8 cellular contexts compared by ENCODE assay signal in genomic region chr6:52087498-52087999, GRCh38. TPM values are rescaled to one million over a fixed set of nuclear protein-coding genes. Genes with fewer than 3 reads are reported as not detected.
A peak's percentile ranks its signal among the peaks of the same experiment; 100 is the strongest.
DNase-seq lines count a peak whose midpoint lies in the region; ATAC-seq and TF ChIP-seq lines count a peak whose summit lies in the region.

Gene PKHD1 (minus strand): TSS chr6:52087613. CDS start chr6:52084933, 2,680 bp downstream.

- no peaks in the 10 kb centered on the region for H3K36me3 ChIP-seq in RWPE2 (ENCODE audit: low read depth)

- DNase-seq in ACHN (peak; percentile 77), RWPE2 (ENCODE audit: low spot score) (no peak), iris pigment epithelial cell (ENCODE audit: low read depth) (peak; percentile 6), immature natural killer cell (no peak), NCI-H1694 treated with DMSO at 0.1 percent for 48 hours (lab: John Stamatoyannopoulos, UW) (no peak)
- no peak for DNase-seq in stimulated activated CD4-positive, alpha-beta T cell treated with anti-CD3 and anti-CD28 coated beads, Interleukin-4, amount 100 ng/mL, for 24 hours

- in situ Hi-C loops in ACHN (cut with HindIII; ENCODE audit: low pct_ligation_motif_present, low pct_unique_long_range_greater_than_20kb, low sequenced_read_pairs), result no loop called here

- no peaks in the 10 kb centered on the region for H3K36me3 Mint-ChIP-seq in immature natural killer cell

- TF ChIP-seq CTCF in RWPE2 (IDR thresholded peaks at IDR 0.05; ENCODE audit: poor library complexity, severe bottlenecking), result peak; percentile 41

- no peaks in the 10 kb centered on the region for H3K4me1 Mint-ChIP-seq in immature natural killer cell

- H3K27me3 Mint-ChIP-seq in immature natural killer cell (ENCODE audit: low read depth in 3 of 3), result peaks cover 0 to 8% (median 0%) of the 10 kb centered on the region in 3 donors

- H3K4me3 ChIP-seq in RWPE2 (ENCODE audit: severe bottlenecking), result no peak within 1 kb of the TSS

- H3K9me3 ChIP-seq in RWPE2 (ENCODE audit: severe bottlenecking), result no peaks in the 10 kb centered on the region

- no peaks in the 10 kb centered on the region for H3K4me1 ChIP-seq in RWPE2 (ENCODE audit: insufficient read depth, poor library complexity, severe bottlenecking)

- no peaks in the 10 kb centered on the region for H3K27me3 ChIP-seq in RWPE2 (ENCODE audit: insufficient read depth, poor library complexity, severe bottlenecking)

- no peak within 1 kb of the TSS for H3K27ac ChIP-seq in RWPE2 (ENCODE audit: poor library complexity, severe bottlenecking)

- H3K27ac Mint-ChIP-seq in immature natural killer cell, result no peak within 1 kb of the TSS

- peak within 1 kb of the TSS in 1 of 5 donors; percentile 40 for H3K4me3 Mint-ChIP-seq in immature natural killer cell

- H3K9me3 Mint-ChIP-seq in immature natural killer cell, result no peaks in the 10 kb centered on the region

- peak; percentile 48 for ATAC-seq in GM19351 (IDR thresholded peaks at IDR 0.05; ENCODE audit: unreplicated experiment)
- peak; percentile 50; the same call in 1 of the 3 replicates for ATAC-seq in RWPE2 (ENCODE audit: low read depth)
- no peak for ATAC-seq in GM19452 (IDR thresholded peaks at IDR 0.05; ENCODE audit: unreplicated experiment)

RNA-seq across cellular contexts. Expression of gene PKHD1, which starts in this region (rescaled TPM):
- not detected for polyA plus RNA-seq in immature natural killer cell

Comparison
In these comparisons a context has a peak if more than half of its experiments do, and no peak if none do; other contexts are left out.
1. DNase-seq: peak in ACHN (single experiment) and iris pigment epithelial cell (single experiment); none in RWPE2 (single experiment), immature natural killer cell (0 of 3), NCI-H1694 treated with DMSO at 0.1 percent for 48 hours (single experiment) and stimulated activated CD4-positive, alpha-beta T cell treated with anti-CD3 and anti-CD28 coated beads, Interleukin-4, amount 100 ng/mL, for 24 hours (single experiment).